Comparison of ENCODE assay signal across 1 cellular context in genomic region chr15:62068071-62068786, GRCh38.
TF ChIP-seq lines count a peak whose summit lies in the region.

No MANE protein-coding gene starts in this region.

TF ChIP-seq in H1, 55 proteins besides CTCF, POLR2A, EP300 and RAD21 (continued from another document):
- no peak for TF ChIP-seq SP2 (IDR thresholded peaks at IDR 0.05; ENCODE audit: low read length)
- TF ChIP-seq KDM1A (IDR thresholded peaks at IDR 0.05; ENCODE audit: borderline replicate concordance, low read length): no peak
- no peak for TF ChIP-seq NRF1 (IDR thresholded peaks at IDR 0.05; ENCODE audit: low read depth, low read length)
- TF ChIP-seq ATF2 (IDR thresholded peaks at IDR 0.05; ENCODE audit: low read length): no peak
- no peak for TF ChIP-seq SAP30 (IDR thresholded peaks at IDR 0.05; ENCODE audit: insufficient read depth, insufficient replicate concordance, low read length)
- TF ChIP-seq GABPA (IDR thresholded peaks at IDR 0.05; ENCODE audit: borderline replicate concordance, insufficient read depth, low read length): no peak
- no peak for TF ChIP-seq GTF2F1 (IDR thresholded peaks at IDR 0.05; ENCODE audit: borderline replicate concordance, low read depth, low read length)
- no peak for TF ChIP-seq FOSL1 (IDR thresholded peaks at IDR 0.05; ENCODE audit: insufficient read depth, low read depth, low read length)
- TF ChIP-seq TAF7 (optimal IDR thresholded peaks at IDR 0.05; ENCODE audit: borderline replicate concordance, low read depth, low read length): no peak
- TF ChIP-seq TCF12 (IDR thresholded peaks at IDR 0.05; ENCODE audit: low read depth, low read length): no peak
- TF ChIP-seq HDAC2 (IDR thresholded peaks at IDR 0.05; ENCODE audit: borderline replicate concordance in 1 of 2, low read depth in 2 of 2, low read length in 2 of 2): no peak
- peak; percentile 64 for TF ChIP-seq MAX (IDR thresholded peaks at IDR 0.05)
- no peak for TF ChIP-seq SP4 (IDR thresholded peaks at IDR 0.05; ENCODE audit: low read length)
- no peak for TF ChIP-seq BACH1 (IDR thresholded peaks at IDR 0.05; ENCODE audit: low read length)
- no peak for TF ChIP-seq TBP (IDR thresholded peaks at IDR 0.05; ENCODE audit: low read depth, low read length)
- no peak for TF ChIP-seq CEBPB (IDR thresholded peaks at IDR 0.05; ENCODE audit: low read depth, low read length)
- peak; percentile 62; the same call in 1 of the 2 replicates for TF ChIP-seq E2F6 (IDR thresholded peaks at IDR 0.05)
- TF ChIP-seq NANOG (IDR thresholded peaks at IDR 0.05; ENCODE audit: insufficient read depth, low read depth, low read length, poor library complexity, severe bottlenecking): no peak
- TF ChIP-seq JUN (IDR thresholded peaks at IDR 0.05; ENCODE audit: low read depth, low read length): no peak
- TF ChIP-seq CHD1 (IDR thresholded peaks at IDR 0.05; ENCODE audit: low read depth, low read length): no peak
- peak; percentile 78 for TF ChIP-seq KDM4A (IDR thresholded peaks at IDR 0.05; ENCODE audit: low read depth, low read length, severe bottlenecking)
- no peak for TF ChIP-seq TEAD4 (IDR thresholded peaks at IDR 0.05; ENCODE audit: low read depth, low read length)
- TF ChIP-seq SIN3A (conservative IDR thresholded peaks at IDR 0.05 in 1 of 2, IDR thresholded peaks at IDR 0.05 in 1 of 2; ENCODE audit: low read depth in 1 of 2, low read length in 2 of 2): 0 out of 4 replicates have a peak, but pooled peaks have one; percentile 22 to 26
- TF ChIP-seq RFX5 (IDR thresholded peaks at IDR 0.05; ENCODE audit: borderline replicate concordance, low read depth, low read length): no peak
- TF ChIP-seq MAFK (IDR thresholded peaks at IDR 0.05; ENCODE audit: low read depth, low read length): no peak
- TF ChIP-seq ATF3 (IDR thresholded peaks at IDR 0.05; ENCODE audit: insufficient read depth, low read depth, low read length): no peak
- no peak for TF ChIP-seq SIRT6 (IDR thresholded peaks at IDR 0.05; ENCODE audit: low read length)
- no peak for TF ChIP-seq CHD2 (IDR thresholded peaks at IDR 0.05; ENCODE audit: low read length)
TF ChIP-seq in H1: peak in this region for 4.
